In the genomic region with DNA sequence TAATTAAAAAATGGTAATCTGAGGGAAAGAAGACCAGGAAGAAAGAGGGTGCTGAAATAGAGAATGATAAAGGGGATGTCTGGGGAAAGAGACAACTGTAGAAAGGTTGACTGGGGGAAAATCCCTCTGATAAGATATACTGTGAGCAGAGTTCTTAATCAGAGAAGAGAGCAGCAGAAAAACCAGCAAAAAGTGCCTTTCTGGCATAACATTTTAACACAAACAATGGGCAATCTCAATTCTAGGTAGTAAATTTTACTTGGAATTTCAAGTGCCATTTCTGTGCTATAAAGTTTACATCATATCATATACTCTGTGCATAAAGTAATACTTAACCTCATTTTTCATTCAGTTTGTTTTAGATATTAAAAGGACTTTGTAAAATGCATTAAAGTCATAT, we compare ENCODE assay signal across 28 cellular contexts.
"Had no signal": no experiment of that assay in that cellular context is flagged by ENCODE, and none has a peak within 500 bp of the region (broad histone marks: within the 10 kb centered on the region; RNA-seq: fewer than 3 reads in every experiment).

No MANE protein-coding gene starts in this region.

- H3K36me3 ChIP-seq: esophagus squamous epithelium, gastroesophageal sphincter, heart right ventricle, WERI-Rb-1 had no signal

- H3K4me3 ChIP-seq: body of pancreas, esophagus squamous epithelium, gastroesophageal sphincter, heart right ventricle had no signal

- H3K27ac ChIP-seq: body of pancreas, esophagus squamous epithelium, gastroesophageal sphincter, heart right ventricle, WERI-Rb-1 had no signal

- H3K4me1 ChIP-seq: body of pancreas, esophagus squamous epithelium, gastroesophageal sphincter had no signal

- ATAC-seq: activated CD4-positive, alpha-beta T cell treated with anti-CD3 and anti-CD28 coated beads for 36 hours; activated CD8-positive, alpha-beta memory T cell treated with anti-CD3 and anti-CD28 coated beads, Interleukin-2, amount 10 ng/mL, durations not matched to agents 7 days and 5 days; activated CD8-positive, alpha-beta T cell treated with anti-CD3 and anti-CD28 coated beads, Interleukin-2, amount 10 ng/mL, durations not matched to agents 7 days and 5 days; body of pancreas; effector memory CD8-positive, alpha-beta T cell; gastroesophageal sphincter; heart right ventricle; T-helper 17 cell had no signal

- DNase-seq: activated CD4-positive, alpha-beta memory T cell treated with anti-CD3 and anti-CD28 coated beads for 36 hours; activated CD4-positive, alpha-beta T cell treated with anti-CD3 and anti-CD28 coated beads for 36 hours; activated CD4-positive, alpha-beta T cell treated with anti-CD3 and anti-CD28 coated beads, Interleukin-2, amount 10 ng/mL, durations not matched to agents 24 days and 14 days; activated CD4-positive, CD25-positive, alpha-beta regulatory T cell; activated CD4-positive, CD25-positive, alpha-beta regulatory T cell treated with anti-CD3 and anti-CD28 coated beads, Interleukin-2, amount 50 U/mL, for 72 hours; activated CD8-positive, alpha-beta memory T cell treated with anti-CD3 and anti-CD28 coated beads, Interleukin-2, amount 10 ng/mL, durations not matched to agents 7 days and 5 days; activated CD8-positive, alpha-beta memory T cell treated with anti-CD3 and anti-CD28 coated beads, Interleukin-2, amount 50 U/mL, for 4 hours; activated CD8-positive, alpha-beta T cell treated with anti-CD3 and anti-CD28 coated beads, Interleukin-2, amount 10 ng/mL, durations not matched to agents 7 days and 5 days; activated effector memory CD4-positive, alpha-beta T cell treated with anti-CD3 and anti-CD28 coated beads, Interleukin-2, amount 50 U/mL, for 16 hours; activated naive CD4-positive, alpha-beta T cell treated with anti-CD3 and anti-CD28 coated beads for 36 hours; activated naive CD8-positive, alpha-beta T cell treated with anti-CD3 and anti-CD28 coated beads for 36 hours; activated T-cell treated with anti-CD3 and anti-CD28 coated beads, Interleukin-2, amount 50 U/mL, for 1 hour; activated T-cell treated with anti-CD3 and anti-CD28 coated beads, Interleukin-2, amount 50 U/mL, for 48 hours; amniotic stem cell; anterior cingulate cortex; body of pancreas; caudate nucleus; cortex of kidney; dermis blood vessel endothelial cell; effector CD4-positive, alpha-beta T cell; effector memory CD8-positive, alpha-beta T cell; esophagus squamous epithelium; foreskin melanocyte; heart right ventricle; T-helper 1 cell; T-helper 17 cell; WERI-Rb-1 had no signal

- H3K27me3 ChIP-seq: body of pancreas, esophagus squamous epithelium, gastroesophageal sphincter, heart right ventricle had no signal

- H3K9me3 ChIP-seq: body of pancreas, esophagus squamous epithelium, gastroesophageal sphincter, heart right ventricle had no signal
